Comparison of ENCODE assay signal across 1 cellular context in genomic region chr6:47352966-47353365, GRCh38.
TF ChIP-seq lines count a peak whose summit lies in the region.

No MANE protein-coding gene starts in this region.

TF ChIP-seq in GM23338, 12 proteins besides CTCF, POLR2A, EP300 and RAD21 (continued from another document):
- TF ChIP-seq ZNF462 (CRISPR knock-in tag; IDR thresholded peaks at IDR 0.05) (no peak), NANOG (IDR thresholded peaks at IDR 0.05; ENCODE audit: borderline replicate concordance) (no peak), REST (IDR thresholded peaks at IDR 0.05; ENCODE audit: unreplicated experiment) (no peak), CREB1 (CRISPR knock-in tag; IDR thresholded peaks at IDR 0.05; ENCODE audit: low read depth) (no peak), ZNF331 (CRISPR knock-in tag; IDR thresholded peaks at IDR 0.05; ENCODE audit: low read depth) (no peak), EZH2 (IDR thresholded peaks at IDR 0.05; ENCODE audit: low read depth, unreplicated experiment) (no peak), ZNF114 (CRISPR knock-in tag; IDR thresholded peaks at IDR 0.05) (no peak), JUNB (IDR thresholded peaks at IDR 0.05; ENCODE audit: unreplicated experiment) (no peak), ETS1 (IDR thresholded peaks at IDR 0.05) (no peak)
